ENCODE assay signal across 1 cellular context in the genomic region with DNA sequence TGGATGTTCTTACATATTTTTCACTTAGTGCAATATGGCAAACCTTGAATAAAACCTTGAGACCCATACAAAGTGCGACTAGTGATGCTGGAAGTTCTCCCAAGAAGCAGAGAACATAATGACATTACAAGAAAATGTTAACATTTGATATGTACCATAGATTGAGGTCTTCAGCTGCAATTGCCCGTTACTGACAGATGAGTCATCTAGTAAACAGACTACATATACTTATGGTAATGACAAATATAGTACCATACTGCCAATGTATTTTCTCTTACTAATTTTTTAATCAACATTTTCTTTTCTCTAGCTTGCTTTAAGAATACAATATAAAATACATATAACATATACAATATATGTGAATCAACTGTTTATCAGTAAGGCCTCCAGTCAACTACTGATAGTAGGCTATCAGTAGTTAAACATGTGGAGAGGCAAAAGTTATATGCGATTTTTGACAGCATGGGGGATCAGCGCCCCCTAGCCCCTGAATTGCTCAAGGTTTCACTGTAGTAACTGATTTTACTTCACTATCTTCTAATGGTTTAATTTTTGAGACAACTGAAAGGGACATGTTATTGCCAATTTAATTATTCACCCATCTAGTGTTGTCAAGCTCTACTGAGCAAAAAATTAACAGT.
TF ChIP-seq lines count a peak whose summit lies in the region.

No MANE protein-coding gene starts in this region.

TF ChIP-seq in WTC11, 78 proteins besides CTCF, POLR2A, EP300 and RAD21 (continued from another document):
- TF ChIP-seq, protein P1, sequence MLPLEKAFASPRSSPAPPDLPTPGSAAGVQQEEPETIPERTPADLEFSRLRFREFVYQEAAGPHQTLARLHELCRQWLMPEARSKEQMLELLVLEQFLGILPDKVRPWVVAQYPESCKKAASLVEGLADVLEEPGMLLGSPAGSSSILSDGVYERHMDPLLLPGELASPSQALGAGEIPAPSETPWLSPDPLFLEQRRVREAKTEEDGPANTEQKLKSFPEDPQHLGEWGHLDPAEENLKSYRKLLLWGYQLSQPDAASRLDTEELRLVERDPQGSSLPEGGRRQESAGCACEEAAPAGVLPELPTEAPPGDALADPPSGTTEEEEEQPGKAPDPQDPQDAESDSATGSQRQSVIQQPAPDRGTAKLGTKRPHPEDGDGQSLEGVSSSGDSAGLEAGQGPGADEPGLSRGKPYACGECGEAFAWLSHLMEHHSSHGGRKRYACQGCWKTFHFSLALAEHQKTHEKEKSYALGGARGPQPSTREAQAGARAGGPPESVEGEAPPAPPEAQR (CRISPR knock-in tag; IDR thresholded peaks at IDR 0.05) = no peak
- TF ChIP-seq, protein P2, sequence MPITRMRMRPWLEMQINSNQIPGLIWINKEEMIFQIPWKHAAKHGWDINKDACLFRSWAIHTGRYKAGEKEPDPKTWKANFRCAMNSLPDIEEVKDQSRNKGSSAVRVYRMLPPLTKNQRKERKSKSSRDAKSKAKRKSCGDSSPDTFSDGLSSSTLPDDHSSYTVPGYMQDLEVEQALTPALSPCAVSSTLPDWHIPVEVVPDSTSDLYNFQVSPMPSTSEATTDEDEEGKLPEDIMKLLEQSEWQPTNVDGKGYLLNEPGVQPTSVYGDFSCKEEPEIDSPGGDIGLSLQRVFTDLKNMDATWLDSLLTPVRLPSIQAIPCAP (CRISPR knock-in tag; IDR thresholded peaks at IDR 0.05) = no peak
- TF ChIP-seq, protein P3, sequence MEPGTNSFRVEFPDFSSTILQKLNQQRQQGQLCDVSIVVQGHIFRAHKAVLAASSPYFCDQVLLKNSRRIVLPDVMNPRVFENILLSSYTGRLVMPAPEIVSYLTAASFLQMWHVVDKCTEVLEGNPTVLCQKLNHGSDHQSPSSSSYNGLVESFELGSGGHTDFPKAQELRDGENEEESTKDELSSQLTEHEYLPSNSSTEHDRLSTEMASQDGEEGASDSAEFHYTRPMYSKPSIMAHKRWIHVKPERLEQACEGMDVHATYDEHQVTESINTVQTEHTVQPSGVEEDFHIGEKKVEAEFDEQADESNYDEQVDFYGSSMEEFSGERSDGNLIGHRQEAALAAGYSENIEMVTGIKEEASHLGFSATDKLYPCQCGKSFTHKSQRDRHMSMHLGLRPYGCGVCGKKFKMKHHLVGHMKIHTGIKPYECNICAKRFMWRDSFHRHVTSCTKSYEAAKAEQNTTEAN (CRISPR knock-in tag; IDR thresholded peaks at IDR 0.05) = no peak
- no peak for TF ChIP-seq FOXP1 (CRISPR knock-in tag; IDR thresholded peaks at IDR 0.05; ENCODE audit: borderline replicate concordance)
- TF ChIP-seq FOXJ3 (CRISPR knock-in tag; IDR thresholded peaks at IDR 0.05; ENCODE audit: borderline replicate concordance) = no peak
- no peak for TF ChIP-seq IRF2 (CRISPR knock-in tag; IDR thresholded peaks at IDR 0.05; ENCODE audit: borderline replicate concordance, low read depth)
- no peak for TF ChIP-seq ZNF671 (CRISPR knock-in tag; IDR thresholded peaks at IDR 0.05)
- TF ChIP-seq, protein P4, sequence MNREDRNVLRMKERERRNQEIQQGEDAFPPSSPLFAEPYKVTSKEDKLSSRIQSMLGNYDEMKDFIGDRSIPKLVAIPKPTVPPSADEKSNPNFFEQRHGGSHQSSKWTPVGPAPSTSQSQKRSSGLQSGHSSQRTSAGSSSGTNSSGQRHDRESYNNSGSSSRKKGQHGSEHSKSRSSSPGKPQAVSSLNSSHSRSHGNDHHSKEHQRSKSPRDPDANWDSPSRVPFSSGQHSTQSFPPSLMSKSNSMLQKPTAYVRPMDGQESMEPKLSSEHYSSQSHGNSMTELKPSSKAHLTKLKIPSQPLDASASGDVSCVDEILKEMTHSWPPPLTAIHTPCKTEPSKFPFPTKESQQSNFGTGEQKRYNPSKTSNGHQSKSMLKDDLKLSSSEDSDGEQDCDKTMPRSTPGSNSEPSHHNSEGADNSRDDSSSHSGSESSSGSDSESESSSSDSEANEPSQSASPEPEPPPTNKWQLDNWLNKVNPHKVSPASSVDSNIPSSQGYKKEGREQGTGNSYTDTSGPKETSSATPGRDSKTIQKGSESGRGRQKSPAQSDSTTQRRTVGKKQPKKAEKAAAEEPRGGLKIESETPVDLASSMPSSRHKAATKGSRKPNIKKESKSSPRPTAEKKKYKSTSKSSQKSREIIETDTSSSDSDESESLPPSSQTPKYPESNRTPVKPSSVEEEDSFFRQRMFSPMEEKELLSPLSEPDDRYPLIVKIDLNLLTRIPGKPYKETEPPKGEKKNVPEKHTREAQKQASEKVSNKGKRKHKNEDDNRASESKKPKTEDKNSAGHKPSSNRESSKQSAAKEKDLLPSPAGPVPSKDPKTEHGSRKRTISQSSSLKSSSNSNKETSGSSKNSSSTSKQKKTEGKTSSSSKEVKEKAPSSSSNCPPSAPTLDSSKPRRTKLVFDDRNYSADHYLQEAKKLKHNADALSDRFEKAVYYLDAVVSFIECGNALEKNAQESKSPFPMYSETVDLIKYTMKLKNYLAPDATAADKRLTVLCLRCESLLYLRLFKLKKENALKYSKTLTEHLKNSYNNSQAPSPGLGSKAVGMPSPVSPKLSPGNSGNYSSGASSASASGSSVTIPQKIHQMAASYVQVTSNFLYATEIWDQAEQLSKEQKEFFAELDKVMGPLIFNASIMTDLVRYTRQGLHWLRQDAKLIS (CRISPR knock-in tag; IDR thresholded peaks at IDR 0.05; ENCODE audit: borderline replicate concordance) = no peak
- TF ChIP-seq ZNF263 (CRISPR knock-in tag; IDR thresholded peaks at IDR 0.05; ENCODE audit: low read depth) = no peak
- TF ChIP-seq, protein P5, sequence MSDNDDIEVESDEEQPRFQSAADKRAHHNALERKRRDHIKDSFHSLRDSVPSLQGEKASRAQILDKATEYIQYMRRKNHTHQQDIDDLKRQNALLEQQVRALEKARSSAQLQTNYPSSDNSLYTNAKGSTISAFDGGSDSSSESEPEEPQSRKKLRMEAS (CRISPR knock-in tag; IDR thresholded peaks at IDR 0.05) = no peak
- TF ChIP-seq, protein P6, sequence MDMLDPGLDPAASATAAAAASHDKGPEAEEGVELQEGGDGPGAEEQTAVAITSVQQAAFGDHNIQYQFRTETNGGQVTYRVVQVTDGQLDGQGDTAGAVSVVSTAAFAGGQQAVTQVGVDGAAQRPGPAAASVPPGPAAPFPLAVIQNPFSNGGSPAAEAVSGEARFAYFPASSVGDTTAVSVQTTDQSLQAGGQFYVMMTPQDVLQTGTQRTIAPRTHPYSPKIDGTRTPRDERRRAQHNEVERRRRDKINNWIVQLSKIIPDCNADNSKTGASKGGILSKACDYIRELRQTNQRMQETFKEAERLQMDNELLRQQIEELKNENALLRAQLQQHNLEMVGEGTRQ (CRISPR knock-in tag; IDR thresholded peaks at IDR 0.05) = no peak
- no peak for TF ChIP-seq NR1H2 (CRISPR knock-in tag; IDR thresholded peaks at IDR 0.05)
